11 cellular contexts compared by ENCODE assay signal in genomic region chr6:79101164-79101563, GRCh38.
"Had no signal": no experiment of that assay in that cellular context is flagged by ENCODE, and none has a peak within 500 bp of the region (broad histone marks: within the 10 kb centered on the region; RNA-seq: fewer than 3 reads in every experiment).

No MANE protein-coding gene starts in this region.

- H3K4me3 ChIP-seq: GM23248, GM23338, HAP-1 had no signal

- H3K4me1 Mint-ChIP-seq: GM23338, H9 had no signal

- H3K9ac ChIP-seq: GM23248 had no signal

- ATAC-seq: GM23338, HCT116 had no signal

- H2AFZ ChIP-seq: GM23248, GM23338 had no signal

- H3K4me3 Mint-ChIP-seq: GM23338, H9, HFFc6 had no signal

- DNase-seq: GM23248, GOT3, H7, H9, HCEC 1CT, HFFc6 had no signal

- H3K9me3 ChIP-seq: HAP-1 had no signal

- H3K4me1 ChIP-seq: HAP-1 had no signal

- H3K36me3 ChIP-seq: HAP-1 had no signal

- FAIRE-seq: H1, H54 had no signal

- H3K27ac Mint-ChIP-seq: GM23338, H9, HFFc6 had no signal

- H3K9me3 Mint-ChIP-seq: GM23338, HFFc6 had no signal

- H3K27ac ChIP-seq: GM23248 had no signal

- H3K4me2 ChIP-seq: GM23338 had no signal
